12 cellular contexts compared by ENCODE assay signal in the genomic region with DNA sequence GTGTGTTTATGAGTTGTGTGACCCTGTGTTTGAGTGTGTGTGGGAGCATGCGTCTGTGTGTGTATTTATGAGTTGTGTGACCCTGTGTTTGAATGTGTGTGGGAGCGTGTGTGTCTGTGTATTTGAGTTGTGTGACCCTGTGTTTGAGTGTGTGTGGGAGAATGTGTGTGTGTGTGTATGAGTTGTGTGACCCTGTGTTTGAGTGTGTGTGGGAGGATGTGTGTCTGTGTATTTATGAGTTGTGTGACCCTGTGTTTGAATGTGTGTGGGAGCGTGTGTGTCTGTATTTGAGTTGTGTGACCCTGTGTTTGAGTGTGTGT. TPM values are rescaled to one million over a fixed set of nuclear protein-coding genes. Genes with fewer than 3 reads are reported as not detected.
"Had no signal": no experiment of that assay in that cellular context is flagged by ENCODE, and none has a peak within 500 bp of the region (broad histone marks: within the 10 kb centered on the region; RNA-seq: fewer than 3 reads in every experiment).

No MANE protein-coding gene starts in this region.

RNA-seq across cellular contexts. Expression of a gene that starts 19.4 kb away (rescaled TPM):
- polyA plus RNA-seq: SK-N-SH had no signal

RNA-seq across cellular contexts. Expression of a gene that starts 34.9 kb away (rescaled TPM):
- total RNA-seq: aorta, breast epithelium, gastroesophageal sphincter, heart right ventricle, left ventricle myocardium inferior, mammary epithelial cell, mononuclear cell, occipital lobe, spleen, tibial nerve had no signal
- polyA plus RNA-seq: aorta, esophagus, mammary epithelial cell, SK-N-SH, spleen had no signal
